7 cellular contexts compared by ENCODE assay signal in genomic region chr15:83837946-83838571, GRCh38.
DNase-seq lines count a peak whose midpoint lies in the region; ATAC-seq and TF ChIP-seq lines count a peak whose summit lies in the region.

No MANE protein-coding gene starts in this region.

- H3K27me3 ChIP-seq in brain microvascular endothelial cell (replicated peaks) (no peaks in the 10 kb centered on the region), lower lobe of right lung (ENCODE audit: low read depth) (no peaks in the 10 kb centered on the region)

- intact Hi-C loops in lower lobe of right lung (cut with DNase I), result no loop called here

- ATAC-seq in lower lobe of right lung, result peak in 1 of 2 donors; percentile 47
- ATAC-seq in omental fat pad (ENCODE audit: low FRiP score), result no peak

- no peak overlapping the region for H3K4me3 ChIP-seq in brain microvascular endothelial cell (ENCODE audit: low read depth, low read length)
- no peak overlapping the region for H3K4me3 ChIP-seq in lower lobe of right lung

- H3K27ac ChIP-seq in brain microvascular endothelial cell, result no peak overlapping the region
- H3K27ac ChIP-seq in lower lobe of right lung, result no peak overlapping the region

- TF ChIP-seq RAD21 in Ishikawa (IDR thresholded peaks at IDR 0.05; ENCODE audit: low read depth), result peak; percentile 67

- H3K4me1 ChIP-seq in lower lobe of right lung, result no peaks in the 10 kb centered on the region

- no peak for TF ChIP-seq EP300 in Ishikawa (IDR thresholded peaks at IDR 0.05; ENCODE audit: borderline replicate concordance)

- DNase-seq in G401 (ENCODE audit: low spot score) (peak; percentile 57), brain microvascular endothelial cell (peak; percentile 32), lower lobe of right lung (peak; percentile 52), T-helper 1 cell (no peak), OCI-M2 (lab: John Stamatoyannopoulos, UW; ENCODE audit: unreplicated experiment) (no peak), omental fat pad (ENCODE audit: low spot score) (no peak)

- TF ChIP-seq CTCF in brain microvascular endothelial cell (IDR thresholded peaks at IDR 0.05; ENCODE audit: low read depth, low read length, missing control alignments) (peak; percentile 79), lower lobe of right lung (IDR thresholded peaks at IDR 0.05) (peak; percentile 39), omental fat pad (IDR thresholded peaks at IDR 0.05) (no peak)

- in situ Hi-C loops in G401 (cut with HindIII; ENCODE audit: low sequenced_read_pairs), result no loop called here
- in situ Hi-C loops in brain microvascular endothelial cell (cut with HindIII; ENCODE audit: low pct_ligation_motif_present, low sequenced_read_pairs), result no loop called here

- H3K36me3 ChIP-seq in brain microvascular endothelial cell (replicated peaks), result no peaks in the 10 kb centered on the region
- no peaks in the 10 kb centered on the region for H3K36me3 ChIP-seq in lower lobe of right lung

- H3K9me3 ChIP-seq in lower lobe of right lung, result no peaks in the 10 kb centered on the region

TF ChIP-seq in Ishikawa, 13 proteins besides CTCF, POLR2A, EP300 and RAD21:
- TF ChIP-seq TCF12 (IDR thresholded peaks at IDR 0.05; ENCODE audit: low read depth) (no peak), EGR1 (IDR thresholded peaks at IDR 0.05) (no peak)

Comparison
In these comparisons a context has a peak if more than half of its experiments do, and no peak if none do; other contexts are left out.
1. DNase-seq: peak in G401 (single experiment), brain microvascular endothelial cell (single experiment) and lower lobe of right lung (single experiment); none in T-helper 1 cell (0 of 5), OCI-M2 (single experiment) and omental fat pad (single experiment).
2. CTCF ChIP-seq: peak in brain microvascular endothelial cell (single experiment) and lower lobe of right lung (single experiment); none in omental fat pad (0 of 3).